In the genomic region with DNA sequence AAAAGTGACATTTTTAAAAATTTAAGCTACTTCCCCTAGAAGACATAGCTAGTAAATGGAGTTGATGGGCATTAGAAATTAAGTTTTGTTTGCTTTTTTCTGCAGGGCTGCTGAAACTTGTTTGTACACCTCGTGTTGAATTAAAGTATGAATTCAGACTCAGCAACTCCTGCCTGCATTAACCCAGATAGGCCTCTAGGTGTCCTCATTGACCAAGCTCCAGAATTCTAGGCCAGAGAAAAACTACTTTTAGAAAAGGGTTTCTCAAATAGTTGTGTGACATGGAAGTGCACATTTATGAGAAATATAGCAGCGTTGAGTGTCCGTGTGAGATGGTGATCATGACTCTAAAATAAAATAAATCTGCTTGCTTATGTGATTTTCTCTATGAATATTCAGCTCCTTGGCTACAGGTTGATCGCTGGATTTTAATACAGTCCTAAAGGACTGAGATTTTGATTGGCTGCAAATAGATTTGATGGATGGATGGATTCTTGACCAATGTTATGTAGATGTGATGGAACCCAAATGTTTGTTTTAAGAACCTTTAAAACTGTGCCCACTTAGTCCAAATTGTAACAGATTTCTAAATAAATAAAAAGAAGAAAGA, we compare ENCODE assay signal across 8 cellular contexts. TPM values are rescaled to one million over a fixed set of nuclear protein-coding genes. Genes with fewer than 3 reads are reported as not detected.
DNase-seq lines count a peak whose midpoint lies in the region; ATAC-seq and TF ChIP-seq lines count a peak whose summit lies in the region.

No MANE protein-coding gene starts in this region.

- POLR2A ChIA-PET in activated B cell treated with CpG ODN at 0.5 μM for 24 hours (lab: Charles Lee), result interaction anchor here (0.6 kb wide), 1 partner anchor 112 kb away, joined by 5 read pairs; no protein-coding TSS in a partner anchor

- H3K4me3 ChIP-seq in NB4 (ENCODE audit: low read depth, low read length), result no peak overlapping the region

- CTCF ChIA-PET in activated B cell treated with CpG ODN at 0.5 μM for 24 hours (lab: Charles Lee), result interaction anchor here (0.7 to 3.7 kb wide), 21 partner anchors 11 to 512 kb away, joined by 3 to 35 read pairs (median 3); no protein-coding TSS in a partner anchor

- H3K27ac Mint-ChIP-seq in activated B cell treated with CpG ODN at 0.5 μM for 24 hours (no peak overlapping the region), nephron (peak overlapping the region in 1 of 3 experiments; percentile 2)

- intact Hi-C loops in activated B cell treated with CpG ODN at 0.5 μM for 24 hours (cut with micrococcal nuclease), result loop anchor here (1.0 to 5.0 kb wide), 4 partner anchors 145 to 278 kb away; no protein-coding TSS in a partner anchor

- H3K4me3 Mint-ChIP-seq in activated B cell treated with CpG ODN at 0.5 μM for 24 hours (no peak overlapping the region), nephron (no peak overlapping the region)

- H3K36me3 Mint-ChIP-seq in activated B cell treated with CpG ODN at 0.5 μM for 24 hours (ENCODE audit: low read depth) (no peaks in the 10 kb centered on the region), nephron (ENCODE audit: low read depth) (no peaks in the 10 kb centered on the region)

- H3K4me1 Mint-ChIP-seq in activated B cell treated with CpG ODN at 0.5 μM for 24 hours (no peaks in the 10 kb centered on the region), nephron (peaks cover 6% of the 10 kb centered on the region)

- ATAC-seq in activated B cell treated with CpG ODN at 0.5 μM for 24 hours (ENCODE audit: low read depth), result peak; percentile 37
- ATAC-seq in HG03025 (IDR thresholded peaks at IDR 0.05; ENCODE audit: low FRiP score, unreplicated experiment), result no peak

- DNase-seq in COLO668 (lab: John Stamatoyannopoulos, UW; ENCODE audit: unreplicated experiment) (peak; percentile 2), GM19238 (ENCODE audit: insufficient read length, low spot score) (peak; percentile 19), NB4 (ENCODE audit: low read depth) (peak; percentile 53), activated B cell treated with CpG ODN at 0.5 μM for 24 hours (no peak), fibroblast of gingiva (ENCODE audit: low read depth) (peak; percentile 42), HuH-7 (ENCODE audit: low spot score) (no peak)

- TF ChIP-seq POLR2A in NB4 (IDR thresholded peaks at IDR 0.05; ENCODE audit: extremely low read depth, insufficient read length), result no peak

- TF ChIP-seq CTCF in NB4 (IDR thresholded peaks at IDR 0.05; ENCODE audit: low read depth, low read length) (peak; percentile 83), activated B cell treated with CpG ODN at 0.5 μM for 24 hours (IDR thresholded peaks at IDR 0.05) (peak; percentile 76), nephron (IDR thresholded peaks at IDR 0.05; ENCODE audit: unreplicated experiment in 3 of 3) (peak; percentile 94 to 96 (median 96))

- H3K9me3 Mint-ChIP-seq in activated B cell treated with CpG ODN at 0.5 μM for 24 hours (no peaks in the 10 kb centered on the region), nephron (no peaks in the 10 kb centered on the region)

- H3K27me3 Mint-ChIP-seq in activated B cell treated with CpG ODN at 0.5 μM for 24 hours, result no peaks in the 10 kb centered on the region
- no peaks in the 10 kb centered on the region for H3K27me3 Mint-ChIP-seq in nephron (ENCODE audit: low read depth)

RNA-seq across cellular contexts. Expression of a gene that starts 39.3 kb away (rescaled TPM):
- not detected in 2 replicates for total RNA-seq in activated B cell treated with CpG ODN at 0.5 μM for 24 hours

Comparison
In these comparisons a context has a peak if more than half of its experiments do, and no peak if none do; other contexts are left out.
1. DNase-seq: peak in COLO668 (single experiment), GM19238 (single experiment), NB4 (single experiment) and fibroblast of gingiva (single experiment); none in activated B cell treated with CpG ODN at 0.5 μM for 24 hours (single experiment) and HuH-7 (single experiment).
2. Peak in every context shown above with its lines, with median percentiles within 50 percentile points of each other: CTCF ChIP-seq.